Comparison of ENCODE assay signal across 8 cellular contexts in the genomic region with DNA sequence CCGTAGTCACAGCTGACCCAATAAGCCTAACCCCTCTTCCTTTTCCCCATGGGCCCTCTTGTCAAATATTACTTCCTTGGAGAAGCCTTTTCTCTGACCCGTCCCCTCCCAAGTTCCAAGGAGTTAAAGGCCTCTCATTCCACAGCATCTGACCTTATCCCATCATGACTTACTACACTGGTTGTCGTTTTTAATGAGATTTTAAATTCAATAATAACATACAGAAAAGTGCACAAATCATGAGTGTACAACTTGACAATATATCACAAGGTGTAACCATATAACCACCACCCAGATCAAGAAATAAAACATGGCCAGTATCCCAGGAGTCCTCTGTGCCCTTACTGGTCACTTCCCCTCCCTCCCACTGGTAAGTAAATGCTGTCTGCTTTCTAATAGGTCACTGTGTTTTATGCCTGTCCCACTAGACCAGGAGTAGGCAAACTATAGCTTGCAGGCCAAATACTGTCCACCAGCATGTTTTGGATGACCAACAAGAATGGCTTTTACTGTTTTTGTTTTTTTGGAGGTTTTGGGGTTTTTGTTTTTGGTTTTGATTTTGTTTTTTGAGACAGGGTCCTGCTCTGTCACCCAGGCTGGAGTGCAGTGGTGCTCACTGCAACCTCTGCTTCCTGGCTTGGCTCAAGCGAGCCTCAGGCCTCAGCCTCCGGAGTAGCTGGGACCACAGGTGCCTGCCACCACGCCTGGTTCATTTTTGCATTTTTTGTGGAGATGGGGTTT. TPM values are rescaled to one million over a fixed set of nuclear protein-coding genes. Genes with fewer than 3 reads are reported as not detected.
DNase-seq lines count a peak whose midpoint lies in the region; ATAC-seq and TF ChIP-seq lines count a peak whose summit lies in the region.

No MANE protein-coding gene starts in this region.

- H3K27ac ChIP-seq in breast epithelium (peak overlapping the region; percentile 93 to 97), muscle layer of colon (ENCODE audit: low read depth, low read length) (peak overlapping the region; percentile 82)

- intact Hi-C loops in breast epithelium (cut with DNase I; ENCODE audit: low total_unique reads) = no loop called here

- ATAC-seq in HG02973 (IDR thresholded peaks at IDR 0.05; ENCODE audit: unreplicated experiment) = no peak
- ATAC-seq in GM18907 (IDR thresholded peaks at IDR 0.05; ENCODE audit: unreplicated experiment) = no peak

- H3K27me3 ChIP-seq in breast epithelium = no peaks in the 10 kb centered on the region
- H3K27me3 ChIP-seq in muscle layer of colon (ENCODE audit: control insufficient read depth in 1 of 2, insufficient read depth in 2 of 2, low read length in 2 of 2) = peaks cover 0 to 7% of the 10 kb centered on the region in 2 donors

- H3K4me3 ChIP-seq in NB4 (ENCODE audit: low read depth, low read length) (peak overlapping the region; percentile 89), breast epithelium (peak overlapping the region; percentile 59 to 79 (median 64)), muscle layer of colon (ENCODE audit: low read depth in 1 of 2, low read length in 2 of 2) (peak overlapping the region; percentile 51 to 86)

- H3K36me3 ChIP-seq in breast epithelium = no peaks in the 10 kb centered on the region
- H3K36me3 ChIP-seq in muscle layer of colon (ENCODE audit: insufficient read depth, low read length) = no peaks in the 10 kb centered on the region

- H3K4me1 ChIP-seq in breast epithelium = peaks cover 0 to 5% of the 10 kb centered on the region in 2 donors
- peaks cover 13% of the 10 kb centered on the region for H3K4me1 ChIP-seq in muscle layer of colon (ENCODE audit: insufficient read depth, low read length)

- TF ChIP-seq CTCF in NB4 (IDR thresholded peaks at IDR 0.05; ENCODE audit: low read depth, low read length) (no peak), breast epithelium (IDR thresholded peaks at IDR 0.05) (no peak)

- peak overlapping the region; percentile 75 for H3K9ac ChIP-seq in muscle layer of colon (ENCODE audit: low read length)

- DNase-seq in EH (ENCODE audit: low read depth) (peak; percentile 15), NB4 (ENCODE audit: low read depth) (peak; percentile 57), breast epithelium (ENCODE audit: low spot score in 2 of 2) (no peak), ecto neural progenitor cell (ENCODE audit: low spot score) (no peak), COR-L47 (lab: John Stamatoyannopoulos, UW) (no peak)

- H3K9me3 ChIP-seq in breast epithelium (no peaks in the 10 kb centered on the region), muscle layer of colon (ENCODE audit: low read length) (no peaks in the 10 kb centered on the region)

- TF ChIP-seq POLR2A in NB4 (IDR thresholded peaks at IDR 0.05; ENCODE audit: extremely low read depth, insufficient read length) = no peak
- no peak for TF ChIP-seq POLR2A in breast epithelium (IDR thresholded peaks at IDR 0.05)

RNA-seq across cellular contexts. Expression of a gene that starts 1.2 kb away (rescaled TPM):
- 1 to 10 TPM; 7.3 to 9.3 (median 8.8) TPM for total RNA-seq in breast epithelium

RNA-seq across cellular contexts. Expression of a gene that starts 14.4 kb away (rescaled TPM):
- under 1 TPM in 1 of 3 donors, not detected in 2; 0.48 TPM for total RNA-seq in breast epithelium

RNA-seq across cellular contexts. Expression of a gene that starts 19.4 kb away (rescaled TPM):
- total RNA-seq in breast epithelium = under 1 TPM in 2 of 3 donors, not detected in 1; 0.33 to 0.80 TPM

RNA-seq across cellular contexts. Expression of a gene that starts 49.0 kb away (rescaled TPM):
- total RNA-seq in breast epithelium = not detected

RNA-seq across cellular contexts. Expression of a gene that starts 50.0 kb away (rescaled TPM):
- total RNA-seq in breast epithelium = under 1 TPM in 1 of 3 donors, not detected in 2; 0.33 TPM

Comparison
In these comparisons a context has a peak if more than half of its experiments do, and no peak if none do; other contexts are left out.
1. DNase-seq: peak in EH (single experiment) and NB4 (single experiment); none in breast epithelium (0 of 2), ecto neural progenitor cell (single experiment) and COR-L47 (single experiment).
2. Peak in every context shown above with its lines, with median percentiles within 50 percentile points of each other: H3K4me3 ChIP-seq.